Comparison of ENCODE assay signal across 22 cellular contexts in genomic region chr20:8155229-8155628, GRCh38.
DNase-seq lines count a peak whose midpoint lies in the region; ATAC-seq and TF ChIP-seq lines count a peak whose summit lies in the region.
"Had no signal": no experiment of that assay in that cellular context is flagged by ENCODE, and none has a peak within 500 bp of the region (broad histone marks: within the 10 kb centered on the region; RNA-seq: fewer than 3 reads in every experiment).

No MANE protein-coding gene starts in this region.

- H3K27ac ChIP-seq in ACC112 (ENCODE audit: low read depth, low read length) = peak overlapping the region; percentile 89
- peak overlapping the region; percentile 47 for H3K27ac ChIP-seq in HL-60 (replicated peaks)
- H3K27ac ChIP-seq: foreskin keratinocyte, testis had no signal

- no peak for ATAC-seq in central memory CD8-positive, alpha-beta T cell (replicated peaks; ENCODE audit: extremely low read depth, poor library complexity, severe bottlenecking)
- ATAC-seq: foreskin keratinocyte had no signal

- no peaks in the 10 kb centered on the region for H3K9me3 Mint-ChIP-seq in central memory CD8-positive, alpha-beta T cell
- peaks cover 10% of the 10 kb centered on the region for H3K9me3 Mint-ChIP-seq in nephron
- peaks cover 4% of the 10 kb centered on the region for H3K9me3 Mint-ChIP-seq in activated naive CD4-positive, alpha-beta T cell treated with anti-CD3 and anti-CD28 coated beads, Interleukin-2, amount 10 ng/mL, durations not matched to agents 7 days and 5 days

- H3K27me3 Mint-ChIP-seq in central memory CD8-positive, alpha-beta T cell = no peaks in the 10 kb centered on the region
- no peaks in the 10 kb centered on the region for H3K27me3 Mint-ChIP-seq in nephron (ENCODE audit: low read depth)
- H3K27me3 Mint-ChIP-seq in activated naive CD4-positive, alpha-beta T cell treated with anti-CD3 and anti-CD28 coated beads, Interleukin-2, amount 10 ng/mL, durations not matched to agents 7 days and 5 days = no peaks in the 10 kb centered on the region
- H3K27me3 Mint-ChIP-seq: activated CD4-positive, alpha-beta memory T cell treated with anti-CD3 and anti-CD28 coated beads for 36 hours had no signal

- peak overlapping the region; percentile 24 for H3K27ac Mint-ChIP-seq in central memory CD8-positive, alpha-beta T cell (ENCODE audit: low read depth)
- peak overlapping the region in 2 of 3 experiments; percentile 2 to 16 for H3K27ac Mint-ChIP-seq in nephron
- no peak overlapping the region for H3K27ac Mint-ChIP-seq in activated naive CD4-positive, alpha-beta T cell treated with anti-CD3 and anti-CD28 coated beads, Interleukin-2, amount 10 ng/mL, durations not matched to agents 7 days and 5 days
- H3K27ac Mint-ChIP-seq: activated CD4-positive, alpha-beta memory T cell treated with anti-CD3 and anti-CD28 coated beads for 36 hours had no signal

- peak overlapping the region; percentile 46 for H3K4me3 Mint-ChIP-seq in central memory CD8-positive, alpha-beta T cell
- no peak overlapping the region for H3K4me3 Mint-ChIP-seq in nephron
- no peak overlapping the region for H3K4me3 Mint-ChIP-seq in activated naive CD4-positive, alpha-beta T cell treated with anti-CD3 and anti-CD28 coated beads, Interleukin-2, amount 10 ng/mL, durations not matched to agents 7 days and 5 days
- H3K4me3 Mint-ChIP-seq: activated CD4-positive, alpha-beta memory T cell treated with anti-CD3 and anti-CD28 coated beads for 36 hours; CD4-positive, CD25-positive, alpha-beta regulatory T cell had no signal

- peaks cover 3% of the 10 kb centered on the region for H3K36me3 Mint-ChIP-seq in central memory CD8-positive, alpha-beta T cell (ENCODE audit: insufficient read depth)
- H3K36me3 Mint-ChIP-seq in nephron (ENCODE audit: low read depth) = peaks cover 20% of the 10 kb centered on the region
- H3K36me3 Mint-ChIP-seq in activated naive CD4-positive, alpha-beta T cell treated with anti-CD3 and anti-CD28 coated beads, Interleukin-2, amount 10 ng/mL, durations not matched to agents 7 days and 5 days = no peaks in the 10 kb centered on the region
- H3K36me3 Mint-ChIP-seq: CD4-positive, CD25-positive, alpha-beta regulatory T cell had no signal

- H3K4me3 ChIP-seq in ACC112 (ENCODE audit: low read depth, low read length) = peak overlapping the region; percentile 19; the same call in 1 of the 2 replicates
- H3K4me3 ChIP-seq in HL-60 (replicated peaks; ENCODE audit: insufficient read depth, low read length) = no peak overlapping the region
- H3K4me3 ChIP-seq: ascending aorta, coronary artery, testis had no signal

- peaks cover 78% of the 10 kb centered on the region for H3K4me1 Mint-ChIP-seq in central memory CD8-positive, alpha-beta T cell
- H3K4me1 Mint-ChIP-seq in nephron = peaks cover 64% of the 10 kb centered on the region
- H3K4me1 Mint-ChIP-seq in activated naive CD4-positive, alpha-beta T cell treated with anti-CD3 and anti-CD28 coated beads, Interleukin-2, amount 10 ng/mL, durations not matched to agents 7 days and 5 days = peaks cover 20% of the 10 kb centered on the region

- DNase-seq in HL-60 (ENCODE audit: low read depth in 1 of 2, low spot score in 1 of 2) = no peak
- DNase-seq in central memory CD8-positive, alpha-beta T cell (ENCODE audit: low spot score in 2 of 2) = no peak
- no peak for DNase-seq in NCI-H2081 (lab: John Stamatoyannopoulos, UW)
- no peak for DNase-seq in T-helper 2 cell
- DNase-seq in activated naive CD4-positive, alpha-beta T cell treated with anti-CD3 and anti-CD28 coated beads, Interleukin-2, amount 10 ng/mL, durations not matched to agents 7 days and 5 days = no peak
- no peak for DNase-seq in HuH-7.5 (ENCODE audit: low spot score)
- DNase-seq: ACHN; activated CD4-positive, alpha-beta memory T cell treated with anti-CD3 and anti-CD28 coated beads for 36 hours; activated naive CD4-positive, alpha-beta T cell treated with anti-CD3 and anti-CD28 coated beads, Interleukin-2, amount 50 U/mL, for 16 hours; activated T-cell treated with anti-CD3 and anti-CD28 coated beads, Interleukin-2, amount 50 U/mL, for 1 hour; CD4-positive, CD25-positive, alpha-beta regulatory T cell; foreskin keratinocyte; Karpas-422; NCI-H1092; NCI-H2081 treated with DMSO at 0.1 percent for 48 hours; NCI-H510A treated with DMSO at 0.1 percent for 48 hours; RPMI8226; testis had no signal

- TF ChIP-seq CTCF in HL-60 (IDR thresholded peaks at IDR 0.05; ENCODE audit: insufficient read depth, low read length) (no peak), nephron (IDR thresholded peaks at IDR 0.05; ENCODE audit: unreplicated experiment in 3 of 3) (no peak)

- no peak overlapping the region for H2AFZ ChIP-seq in ACC112 (ENCODE audit: low read length, unreplicated experiment)

- H3K79me2 ChIP-seq in ACC112 (ENCODE audit: control insufficient read depth, insufficient read depth, low read length, unreplicated experiment) = no peaks in the 10 kb centered on the region

- CTCF ChIA-PET in activated naive CD4-positive, alpha-beta T cell treated with anti-CD3 and anti-CD28 coated beads, Interleukin-2, amount 10 ng/mL, durations not matched to agents 7 days and 5 days (lab: Charles Lee) = no interaction called here

- peaks cover 72% of the 10 kb centered on the region for H3K4me1 ChIP-seq in ACC112 (ENCODE audit: control insufficient read depth, insufficient read depth, low read length, unreplicated experiment)
- H3K4me1 ChIP-seq: foreskin keratinocyte, testis had no signal

- H3K36me3 ChIP-seq in ACC112 (ENCODE audit: insufficient read depth, low read length) = no peaks in the 10 kb centered on the region
- H3K36me3 ChIP-seq: ascending aorta had no signal

- H3K27me3 ChIP-seq in ACC112 (ENCODE audit: insufficient read depth, low read length) (no peaks in the 10 kb centered on the region), HL-60 (ENCODE audit: insufficient read depth, poor library complexity, severe bottlenecking) (no peaks in the 10 kb centered on the region)
- H3K27me3 ChIP-seq: ascending aorta, foreskin keratinocyte, testis had no signal
